ENCODE assay signal across 9 cellular contexts in the genomic region with DNA sequence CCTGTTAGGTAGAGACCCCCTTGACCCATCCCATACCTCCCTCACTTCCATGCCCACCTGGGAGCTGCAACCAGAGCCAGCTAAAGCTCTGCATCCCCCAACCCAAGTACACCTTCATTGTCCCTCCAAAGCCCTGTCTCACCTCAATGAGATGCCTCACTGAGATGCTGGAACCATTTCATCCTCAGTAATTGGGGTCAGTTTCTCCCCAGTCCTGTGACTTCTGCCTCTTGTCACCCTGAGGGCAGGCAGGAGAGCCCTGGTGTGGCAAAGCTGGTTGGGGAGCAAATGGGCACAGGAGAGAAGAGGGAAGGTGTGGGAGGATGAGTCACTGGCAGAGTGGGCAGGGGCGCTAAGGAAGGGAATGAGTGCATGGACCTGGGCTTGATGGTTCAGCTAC. TPM values are rescaled to one million over a fixed set of nuclear protein-coding genes. Genes with fewer than 3 reads are reported as not detected.
A peak's percentile ranks its signal among the peaks of the same experiment; 100 is the strongest.
DNase-seq lines count a peak whose midpoint lies in the region; ATAC-seq and TF ChIP-seq lines count a peak whose summit lies in the region.
"Had no signal": no experiment of that assay in that cellular context is flagged by ENCODE, and none has a peak within 500 bp of the region (broad histone marks: within the 10 kb centered on the region; RNA-seq: fewer than 3 reads in every experiment).

No MANE protein-coding gene starts in this region.

- DNase-seq in SJSA1 (ENCODE audit: low read depth in 1 of 2, low spot score in 2 of 2) (peak in 1 of 2 experiments; percentile 38), dorsolateral prefrontal cortex (peak in 1 of 10 donors; percentile 18), cerebellar cortex (ENCODE audit: low spot score) (no peak), NOMO-1 treated with dmso at 0.1 percent for 144 hours (lab: John Stamatoyannopoulos, UW; ENCODE audit: unreplicated experiment) (no peak), HuH-7.5 (ENCODE audit: low spot score) (no peak)
- DNase-seq in stimulated activated CD4-positive, alpha-beta T cell treated with anti-CD3 and anti-CD28 coated beads, Interleukin-2, amount 100 ng/mL, for 24 hours, result peak; percentile 49 to 55

- no peak overlapping the region for H3K4me3 ChIP-seq in SJSA1
- H3K4me3 ChIP-seq in dorsolateral prefrontal cortex, result no peak overlapping the region
- H3K4me3 ChIP-seq: Peyer's patch had no signal

- TF ChIP-seq CTCF in dorsolateral prefrontal cortex (IDR thresholded peaks at IDR 0.05 in 54 of 56, conservative IDR thresholded peaks at IDR 0.05 in 2 of 56; ENCODE audit: low read depth in 1 of 56, partially characterized antibody in 56 of 56), result no peak

- peak; percentile 10 for ATAC-seq in GM19438 (IDR thresholded peaks at IDR 0.05; ENCODE audit: low read depth, unreplicated experiment)
- ATAC-seq in HG02763 (IDR thresholded peaks at IDR 0.05; ENCODE audit: unreplicated experiment), result no peak

- intact Hi-C loops in dorsolateral prefrontal cortex (cut with DNase I), result loop anchor here in 1 of 2 donors (5.0 kb wide), 1 partner anchor 46 kb away; a partner anchor contains a TSS

- H3K27me3 ChIP-seq in SJSA1 (replicated peaks) (no peaks in the 10 kb centered on the region), dorsolateral prefrontal cortex (no peaks in the 10 kb centered on the region)
- H3K27me3 ChIP-seq: Peyer's patch had no signal

- H3K9me3 ChIP-seq in SJSA1 (replicated peaks), result no peaks in the 10 kb centered on the region
- H3K9me3 ChIP-seq: Peyer's patch had no signal

- no peaks in the 10 kb centered on the region for H3K36me3 ChIP-seq in SJSA1
- H3K36me3 ChIP-seq: Peyer's patch had no signal

- H3K27ac ChIP-seq in SJSA1 (peak overlapping the region; percentile 47), dorsolateral prefrontal cortex (peak overlapping the region in 49 of 59 donors; percentile 2 to 85 (median 49))

- H3K4me1 ChIP-seq in SJSA1 (replicated peaks), result peaks cover 43% of the 10 kb centered on the region

RNA-seq across cellular contexts. Expression of a gene that starts 27.9 kb away (rescaled TPM):
- total RNA-seq in SJSA1 (2014; rRNA removed; shearing (Covaris generic)), result not detected in 2 replicates
- 1 to 10 TPM in 11 of 120 experiments, under 1 TPM in 13, not detected in 96; 0.18 to 4.5 (median 0.84) TPM for total RNA-seq in dorsolateral prefrontal cortex

RNA-seq across cellular contexts. Expression of a gene that starts 47.2 kb away (rescaled TPM):
- total RNA-seq in SJSA1 (2014; rRNA removed; shearing (Covaris generic)), result 47.4 and 48.3 TPM in 2 replicates
- total RNA-seq in dorsolateral prefrontal cortex, result 10 to 100 TPM; 41.1 to 97.4 (median 66.6) TPM

Comparison
In these comparisons a context has a peak if more than half of its experiments do, and no peak if none do; other contexts are left out.
1. DNase-seq: peak in stimulated activated CD4-positive, alpha-beta T cell treated with anti-CD3 and anti-CD28 coated beads, Interleukin-2, amount 100 ng/mL, for 24 hours (2 of 2); none in cerebellar cortex (single experiment), NOMO-1 treated with dmso at 0.1 percent for 144 hours (single experiment) and HuH-7.5 (single experiment).